ENCODE assay signal across 2 cellular contexts in genomic region chr3:183064475-183064874, GRCh38.
TF ChIP-seq lines count a peak whose summit lies in the region.

No MANE protein-coding gene starts in this region.

TF ChIP-seq in GM23338, 12 proteins besides CTCF, POLR2A, EP300 and RAD21:
- TF ChIP-seq CREB1 (CRISPR knock-in tag; IDR thresholded peaks at IDR 0.05; ENCODE audit: low read depth) (no peak), ZNF114 (CRISPR knock-in tag; IDR thresholded peaks at IDR 0.05) (no peak), ETS1 (IDR thresholded peaks at IDR 0.05) (no peak), POLR2AphosphoS5 (IDR thresholded peaks at IDR 0.05; ENCODE audit: low read depth) (no peak), ZNF331 (CRISPR knock-in tag; IDR thresholded peaks at IDR 0.05; ENCODE audit: low read depth) (no peak), ZNF462 (CRISPR knock-in tag; IDR thresholded peaks at IDR 0.05) (no peak), REST (IDR thresholded peaks at IDR 0.05; ENCODE audit: unreplicated experiment) (no peak), EZH2phosphoT487 (IDR thresholded peaks at IDR 0.05; ENCODE audit: unreplicated experiment) (no peak), STAT1 (IDR thresholded peaks at IDR 0.05; ENCODE audit: unreplicated experiment) (no peak), NANOG (IDR thresholded peaks at IDR 0.05; ENCODE audit: borderline replicate concordance) (no peak), EZH2 (IDR thresholded peaks at IDR 0.05; ENCODE audit: low read depth, unreplicated experiment) (no peak), JUNB (IDR thresholded peaks at IDR 0.05; ENCODE audit: unreplicated experiment) (no peak)

TF ChIP-seq in HEK293T, 16 proteins besides CTCF, POLR2A, EP300 and RAD21:
- no peak for TF ChIP-seq BHLHE40 (IDR thresholded peaks at IDR 0.05; ENCODE audit: borderline replicate concordance)
- no peak for TF ChIP-seq ZNF384 (IDR thresholded peaks at IDR 0.05)
- no peak for TF ChIP-seq SP1 (IDR thresholded peaks at IDR 0.05)
